In genomic region chr10:25954851-25955250, GRCh38 we compare ENCODE assay signal across 1 cellular context.
TF ChIP-seq lines count a peak whose summit lies in the region.

No MANE protein-coding gene starts in this region.

TF ChIP-seq in GM12878, 131 proteins besides CTCF, POLR2A, EP300 and RAD21:
- no peak for TF ChIP-seq BMI1 (IDR thresholded peaks at IDR 0.05; ENCODE audit: borderline replicate concordance)
- TF ChIP-seq ATF2 (IDR thresholded peaks at IDR 0.05; ENCODE audit: low read length), result 0 out of 2 replicates have a peak, but pooled peaks have one; percentile 28
- TF ChIP-seq NFIC (IDR thresholded peaks at IDR 0.05; ENCODE audit: low read depth, low read length), result peak; percentile 40; the same call in 1 of the 2 replicates
- TF ChIP-seq SREBF2 (IDR thresholded peaks at IDR 0.05; ENCODE audit: low read length), result no peak
- no peak for TF ChIP-seq MLLT1 (IDR thresholded peaks at IDR 0.05)
- peak; percentile 73 for TF ChIP-seq RUNX3 (IDR thresholded peaks at IDR 0.05; ENCODE audit: low read length)
- TF ChIP-seq MEF2A (IDR thresholded peaks at IDR 0.05; ENCODE audit: insufficient read depth, low read depth, low read length), result peak; percentile 53; the same call in 1 of the 2 replicates
- peak; percentile 62 for TF ChIP-seq JUNB (IDR thresholded peaks at IDR 0.05)
